Comparison of ENCODE assay signal across 8 cellular contexts in the genomic region with DNA sequence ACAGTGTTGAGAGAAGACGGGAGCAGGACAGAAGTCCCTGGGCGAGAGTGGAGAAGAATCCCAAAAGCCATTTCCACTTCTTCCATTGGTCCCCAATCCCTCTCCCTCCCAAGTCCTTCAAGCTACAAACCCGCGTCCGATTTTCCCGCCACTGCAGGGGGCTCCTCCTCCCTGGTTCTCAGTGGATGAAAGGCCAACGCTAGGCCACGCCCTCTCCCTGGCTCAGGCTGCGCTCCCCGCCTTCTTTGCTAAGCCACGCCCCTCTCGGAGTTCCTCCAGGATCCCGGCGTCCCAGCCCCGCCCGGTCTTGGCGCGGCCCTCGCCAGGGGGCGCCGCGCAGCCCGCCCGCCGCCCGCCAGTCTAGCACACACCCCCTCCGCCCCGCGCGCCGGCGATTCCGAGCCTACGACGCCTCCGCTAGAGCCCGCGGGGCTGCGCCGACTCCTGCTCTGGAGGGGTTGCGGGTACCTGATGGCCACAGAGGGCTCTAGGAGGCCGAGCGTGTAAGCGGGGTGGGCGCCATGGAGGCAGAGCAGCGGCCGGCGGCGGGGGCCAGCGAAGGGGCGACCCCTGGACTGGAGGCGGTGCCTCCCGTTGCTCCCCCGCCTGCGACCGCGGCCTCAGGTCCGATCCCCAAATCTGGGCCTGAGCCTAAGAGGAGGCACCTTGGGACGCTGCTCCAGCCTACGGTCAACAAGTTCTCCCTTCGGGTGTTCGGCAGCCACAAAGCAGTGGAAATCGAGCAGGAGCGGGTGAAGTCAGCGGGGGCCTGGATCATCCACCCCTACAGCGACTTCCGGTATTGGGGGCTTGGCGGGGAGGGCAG. TPM values are rescaled to one million over a fixed set of nuclear protein-coding genes. Genes with fewer than 3 reads are reported as not detected.
DNase-seq lines count a peak whose midpoint lies in the region; ATAC-seq and TF ChIP-seq lines count a peak whose summit lies in the region.

A gene (plus strand): TSS at position 394 of the 826 bp plus-strand sequence. CDS start 128 bp downstream, at position 522.

- CTCF ChIA-PET in activated CD4-positive, alpha-beta memory T cell treated with anti-CD3 and anti-CD28 coated beads for 36 hours (lab: Charles Lee) = interaction anchor here (0.7 to 3.0 kb wide), 8 partner anchors 16 to 46 kb away, joined by 3 to 19 read pairs (median 8); a partner anchor contains a TSS

- no peaks in the 10 kb centered on the region for H3K9me3 Mint-ChIP-seq in activated CD4-positive, alpha-beta memory T cell treated with anti-CD3 and anti-CD28 coated beads for 36 hours

- peak; percentile 97 for DNase-seq in CD1c-positive myeloid dendritic cell (ENCODE audit: extremely low spot score)
- DNase-seq in HPDE6-E6E7 (ENCODE audit: extremely low spot score) = peak; percentile 97
- peak; percentile 98 for DNase-seq in NCI-H82 treated with DMSO at 0.1 percent for 48 hours (lab: John Stamatoyannopoulos, UW; ENCODE audit: unreplicated experiment)
- peak; percentile 96 for DNase-seq in activated CD4-positive, alpha-beta memory T cell treated with anti-CD3 and anti-CD28 coated beads for 36 hours
- DNase-seq in ecto neural progenitor cell (ENCODE audit: low spot score) = peak; percentile 98
- peak; percentile 98 for DNase-seq in lower lobe of right lung
- DNase-seq in stimulated activated CD4-positive, alpha-beta T cell treated with anti-CD3 and anti-CD28 coated beads, Interleukin-4, amount 100 ng/mL, for 48 hours (ENCODE audit: low read depth in 2 of 2) = peak; percentile 92 to 97

- peaks cover 5% of the 10 kb centered on the region for H3K36me3 Mint-ChIP-seq in activated CD4-positive, alpha-beta memory T cell treated with anti-CD3 and anti-CD28 coated beads for 36 hours

- intact Hi-C loops in activated CD4-positive, alpha-beta memory T cell treated with anti-CD3 and anti-CD28 coated beads for 36 hours (cut with micrococcal nuclease) = loop anchor here (1.0 to 10.0 kb wide), 6 partner anchors 15 to 578 kb away; a partner anchor contains a TSS
- intact Hi-C loops in lower lobe of right lung (cut with DNase I) = no loop called here

- H3K4me3 Mint-ChIP-seq in activated CD4-positive, alpha-beta memory T cell treated with anti-CD3 and anti-CD28 coated beads for 36 hours = peak within 1 kb of the TSS; percentile 65

- H3K4me3 ChIP-seq in lower lobe of right lung = peak within 1 kb of the TSS; percentile 91

- H3K27ac ChIP-seq in lower lobe of right lung = peak within 1 kb of the TSS; percentile 53

- peaks cover 33% of the 10 kb centered on the region for H3K4me1 ChIP-seq in lower lobe of right lung

- POLR2A ChIA-PET in activated CD4-positive, alpha-beta memory T cell treated with anti-CD3 and anti-CD28 coated beads for 36 hours (lab: Charles Lee) = interaction anchor here (1.0 to 1.6 kb wide), 2 partner anchors 31 to 43 kb away, joined by 3 to 6 read pairs; a partner anchor contains a TSS

- H3K9me3 ChIP-seq in lower lobe of right lung = no peaks in the 10 kb centered on the region

- no peaks in the 10 kb centered on the region for H3K36me3 ChIP-seq in lower lobe of right lung

- H3K27me3 Mint-ChIP-seq in activated CD4-positive, alpha-beta memory T cell treated with anti-CD3 and anti-CD28 coated beads for 36 hours = no peaks in the 10 kb centered on the region

- ATAC-seq in GM19463 (IDR thresholded peaks at IDR 0.05; ENCODE audit: unreplicated experiment) (peak; percentile 50), lower lobe of right lung (peak; percentile 90 to 96)

- TF ChIP-seq CTCF in lower lobe of right lung (IDR thresholded peaks at IDR 0.05) = peak; percentile 82

- H3K4me1 Mint-ChIP-seq in activated CD4-positive, alpha-beta memory T cell treated with anti-CD3 and anti-CD28 coated beads for 36 hours (ENCODE audit: low read depth) = peaks cover 32% of the 10 kb centered on the region

- H3K27me3 ChIP-seq in lower lobe of right lung (ENCODE audit: low read depth) = no peaks in the 10 kb centered on the region

- peak within 1 kb of the TSS; percentile 61 for H3K27ac Mint-ChIP-seq in activated CD4-positive, alpha-beta memory T cell treated with anti-CD3 and anti-CD28 coated beads for 36 hours

RNA-seq across cellular contexts. Expression of the gene that starts here (rescaled TPM):
- 1 to 10 TPM; 1.9 to 2.4 TPM for total RNA-seq in activated CD4-positive, alpha-beta memory T cell treated with anti-CD3 and anti-CD28 coated beads for 36 hours
- total RNA-seq in lower lobe of right lung = 4.2 TPM

Comparison
In these comparisons a context has a peak if more than half of its experiments do, and no peak if none do; other contexts are left out.
1. Peak in every context shown above with its lines: DNase-seq, ATAC-seq, H3K4me3 ChIP-seq and H3K27ac ChIP-seq.